2 cellular contexts compared by ENCODE assay signal in the genomic region with DNA sequence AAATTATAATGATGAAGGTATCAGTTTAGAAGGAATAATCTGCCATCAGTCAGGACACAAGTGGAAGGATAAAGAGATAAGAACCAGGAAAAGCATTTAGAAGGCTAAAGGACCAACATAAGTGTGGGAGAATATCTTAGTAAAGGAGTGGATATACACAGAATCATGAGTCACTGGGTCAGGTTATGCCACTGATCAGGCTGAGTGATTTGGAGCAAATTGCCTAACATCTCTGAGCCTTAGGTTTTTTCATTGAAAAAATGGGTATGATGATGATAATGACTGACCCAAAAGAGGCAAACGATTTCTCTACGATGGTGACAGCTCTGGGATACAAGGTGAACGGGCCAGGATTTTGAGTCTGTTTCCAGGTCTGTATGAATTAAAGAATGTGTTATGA.
A peak's percentile ranks its signal among the peaks of the same experiment; 100 is the strongest.
TF ChIP-seq lines count a peak whose summit lies in the region.

No MANE protein-coding gene starts in this region.

TF ChIP-seq in HEK293, 187 proteins besides CTCF, POLR2A, EP300 and RAD21:
- TF ChIP-seq ZNF707 (tag by site-specific recombination; IDR thresholded peaks at IDR 0.05), result no peak
- TF ChIP-seq ZNF768 (tag by site-specific recombination; IDR thresholded peaks at IDR 0.05), result peak; percentile 66; the same call in 1 of the 2 replicates
- no peak for TF ChIP-seq RBAK (tag by site-specific recombination; IDR thresholded peaks at IDR 0.05)
- no peak for TF ChIP-seq ZNF549 (tag by site-specific recombination; IDR thresholded peaks at IDR 0.05)
- TF ChIP-seq, protein P1, sequence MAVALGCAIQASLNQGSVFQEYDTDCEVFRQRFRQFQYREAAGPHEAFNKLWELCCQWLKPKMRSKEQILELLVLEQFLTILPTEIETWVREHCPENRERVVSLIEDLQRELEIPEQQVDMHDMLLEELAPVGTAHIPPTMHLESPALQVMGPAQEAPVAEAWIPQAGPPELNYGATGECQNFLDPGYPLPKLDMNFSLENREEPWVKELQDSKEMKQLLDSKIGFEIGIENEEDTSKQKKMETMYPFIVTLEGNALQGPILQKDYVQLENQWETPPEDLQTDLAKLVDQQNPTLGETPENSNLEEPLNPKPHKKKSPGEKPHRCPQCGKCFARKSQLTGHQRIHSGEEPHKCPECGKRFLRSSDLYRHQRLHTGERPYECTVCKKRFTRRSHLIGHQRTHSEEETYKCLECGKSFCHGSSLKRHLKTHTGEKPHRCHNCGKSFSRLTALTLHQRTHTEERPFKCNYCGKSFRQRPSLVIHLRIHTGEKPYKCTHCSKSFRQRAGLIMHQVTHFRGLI (tag by site-specific recombination; IDR thresholded peaks at IDR 0.05), result no peak
TF ChIP-seq in HEK293: peak in this region for 1.

TF ChIP-seq in K562, 482 proteins besides CTCF, POLR2A, EP300 and RAD21:
- peak; percentile 20; the same call in 1 of the 2 replicates for TF ChIP-seq SMARCE1 (IDR thresholded peaks at IDR 0.05)
- 0 out of 2 replicates have a peak, but pooled peaks have one; percentile 12 for TF ChIP-seq GATA2 (CRISPR knock-in tag; IDR thresholded peaks at IDR 0.05)
- peak; percentile 57 to 82 for TF ChIP-seq KDM1A (IDR thresholded peaks at IDR 0.05)
- peak; percentile 68 for TF ChIP-seq HDAC2 (IDR thresholded peaks at IDR 0.05)
- TF ChIP-seq, protein P2, sequence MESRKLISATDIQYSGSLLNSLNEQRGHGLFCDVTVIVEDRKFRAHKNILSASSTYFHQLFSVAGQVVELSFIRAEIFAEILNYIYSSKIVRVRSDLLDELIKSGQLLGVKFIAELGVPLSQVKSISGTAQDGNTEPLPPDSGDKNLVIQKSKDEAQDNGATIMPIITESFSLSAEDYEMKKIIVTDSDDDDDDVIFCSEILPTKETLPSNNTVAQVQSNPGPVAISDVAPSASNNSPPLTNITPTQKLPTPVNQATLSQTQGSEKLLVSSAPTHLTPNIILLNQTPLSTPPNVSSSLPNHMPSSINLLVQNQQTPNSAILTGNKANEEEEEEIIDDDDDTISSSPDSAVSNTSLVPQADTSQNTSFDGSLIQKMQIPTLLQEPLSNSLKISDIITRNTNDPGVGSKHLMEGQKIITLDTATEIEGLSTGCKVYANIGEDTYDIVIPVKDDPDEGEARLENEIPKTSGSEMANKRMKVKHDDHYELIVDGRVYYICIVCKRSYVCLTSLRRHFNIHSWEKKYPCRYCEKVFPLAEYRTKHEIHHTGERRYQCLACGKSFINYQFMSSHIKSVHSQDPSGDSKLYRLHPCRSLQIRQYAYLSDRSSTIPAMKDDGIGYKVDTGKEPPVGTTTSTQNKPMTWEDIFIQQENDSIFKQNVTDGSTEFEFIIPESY (CRISPR knock-in tag; IDR thresholded peaks at IDR 0.05), result no peak
- TF ChIP-seq SRSF1 (IDR thresholded peaks at IDR 0.05; ENCODE audit: low read depth, low read length), result no peak
- TF ChIP-seq SAP30 (IDR thresholded peaks at IDR 0.05; ENCODE audit: borderline replicate concordance, insufficient read depth, low read depth, low read length, poor library complexity, severe bottlenecking), result no peak
- TF ChIP-seq DACH1 (IDR thresholded peaks at IDR 0.05; ENCODE audit: partially characterized antibody), result peak; percentile 27
- TF ChIP-seq TRIM24 (IDR thresholded peaks at IDR 0.05), result 0 out of 4 replicates have a peak, but pooled peaks of 1 of the 2 experiments have one; percentile 26
- TF ChIP-seq TRIM28 (IDR thresholded peaks at IDR 0.05), result no peak
- TF ChIP-seq RAD51 (IDR thresholded peaks at IDR 0.05; ENCODE audit: borderline replicate concordance, low read depth), result 0 out of 2 replicates have a peak, but pooled peaks have one; percentile 6
- 0 out of 2 replicates have a peak, but pooled peaks have one; percentile 7 for TF ChIP-seq CXXC5 (CRISPR knock-in tag; IDR thresholded peaks at IDR 0.05)
- TF ChIP-seq, protein P3, sequence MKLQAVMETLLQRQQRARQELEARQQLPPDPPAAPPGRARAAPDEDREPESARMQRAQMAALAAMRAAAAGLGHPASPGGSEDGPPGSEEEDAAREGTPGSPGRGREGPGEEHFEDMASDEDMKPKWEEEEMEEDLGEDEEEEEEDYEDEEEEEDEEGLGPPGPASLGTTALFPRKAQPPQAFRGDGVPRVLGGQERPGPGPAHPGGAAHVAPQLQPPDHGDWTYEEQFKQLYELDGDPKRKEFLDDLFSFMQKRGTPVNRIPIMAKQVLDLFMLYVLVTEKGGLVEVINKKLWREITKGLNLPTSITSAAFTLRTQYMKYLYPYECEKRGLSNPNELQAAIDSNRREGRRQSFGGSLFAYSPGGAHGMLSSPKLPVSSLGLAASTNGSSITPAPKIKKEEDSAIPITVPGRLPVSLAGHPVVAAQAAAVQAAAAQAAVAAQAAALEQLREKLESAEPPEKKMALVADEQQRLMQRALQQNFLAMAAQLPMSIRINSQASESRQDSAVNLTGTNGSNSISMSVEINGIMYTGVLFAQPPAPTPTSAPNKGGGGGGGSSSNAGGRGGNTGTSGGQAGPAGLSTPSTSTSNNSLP (IDR thresholded peaks at IDR 0.05; ENCODE audit: borderline replicate concordance, low read depth, low read length), result 0 out of 2 replicates have a peak, but pooled peaks have one; percentile 46
- no peak for TF ChIP-seq CEBPG (CRISPR knock-in tag; IDR thresholded peaks at IDR 0.05)
- TF ChIP-seq CEBPG (tag; conservative IDR thresholded peaks at IDR 0.05 in 1 of 2, IDR thresholded peaks at IDR 0.05 in 1 of 2), result peak in 1 of 2 experiments; percentile 65; a peak in 2 of 4 replicates
- TF ChIP-seq ZFP36 (IDR thresholded peaks at IDR 0.05; ENCODE audit: low read depth, low read length, partially characterized antibody), result peak; percentile 90
- peak; percentile 80 for TF ChIP-seq SMARCA5 (IDR thresholded peaks at IDR 0.05)
- no peak for TF ChIP-seq MTF1 (CRISPR knock-in tag; IDR thresholded peaks at IDR 0.05; ENCODE audit: borderline replicate concordance)
- TF ChIP-seq NFRKB (IDR thresholded peaks at IDR 0.05; ENCODE audit: low read depth), result 0 out of 2 replicates have a peak, but pooled peaks have one; percentile 19
- TF ChIP-seq CEBPB (tag; IDR thresholded peaks at IDR 0.05), result peak; percentile 56
- peak; percentile 91 for TF ChIP-seq RBM25 (IDR thresholded peaks at IDR 0.05; ENCODE audit: low read depth, low read length, severe bottlenecking)
- TF ChIP-seq, protein P4, sequence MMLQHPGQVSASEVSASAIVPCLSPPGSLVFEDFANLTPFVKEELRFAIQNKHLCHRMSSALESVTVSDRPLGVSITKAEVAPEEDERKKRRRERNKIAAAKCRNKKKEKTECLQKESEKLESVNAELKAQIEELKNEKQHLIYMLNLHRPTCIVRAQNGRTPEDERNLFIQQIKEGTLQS (IDR thresholded peaks at IDR 0.05), result peak; percentile 60
- TF ChIP-seq, protein P4 (CRISPR knock-in tag; conservative IDR thresholded peaks at IDR 0.05), result 0 out of 2 replicates have a peak, but pooled peaks have one; percentile 43
- TF ChIP-seq, protein P5, sequence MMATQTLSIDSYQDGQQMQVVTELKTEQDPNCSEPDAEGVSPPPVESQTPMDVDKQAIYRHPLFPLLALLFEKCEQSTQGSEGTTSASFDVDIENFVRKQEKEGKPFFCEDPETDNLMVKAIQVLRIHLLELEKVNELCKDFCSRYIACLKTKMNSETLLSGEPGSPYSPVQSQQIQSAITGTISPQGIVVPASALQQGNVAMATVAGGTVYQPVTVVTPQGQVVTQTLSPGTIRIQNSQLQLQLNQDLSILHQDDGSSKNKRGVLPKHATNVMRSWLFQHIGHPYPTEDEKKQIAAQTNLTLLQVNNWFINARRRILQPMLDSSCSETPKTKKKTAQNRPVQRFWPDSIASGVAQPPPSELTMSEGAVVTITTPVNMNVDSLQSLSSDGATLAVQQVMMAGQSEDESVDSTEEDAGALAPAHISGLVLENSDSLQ (IDR thresholded peaks at IDR 0.05), result 0 out of 2 replicates have a peak, but pooled peaks have one; percentile 5
- peak; percentile 71 for TF ChIP-seq FOSL1 (tag; conservative IDR thresholded peaks at IDR 0.05)
- peak; percentile 92 for TF ChIP-seq BCOR (IDR thresholded peaks at IDR 0.05)
- TF ChIP-seq NFE2 (IDR thresholded peaks at IDR 0.05; ENCODE audit: low read depth), result peak; percentile 28
- peak; percentile 69 for TF ChIP-seq JUND (IDR thresholded peaks at IDR 0.05; ENCODE audit: borderline replicate concordance, low read depth, low read length)
- TF ChIP-seq JUND (tag; IDR thresholded peaks at IDR 0.05; ENCODE audit: borderline replicate concordance, low read depth, low read length), result peak; percentile 77; the same call in 2 of the 3 replicates
